ENCODE assay signal across 1 cellular context in the genomic region with DNA sequence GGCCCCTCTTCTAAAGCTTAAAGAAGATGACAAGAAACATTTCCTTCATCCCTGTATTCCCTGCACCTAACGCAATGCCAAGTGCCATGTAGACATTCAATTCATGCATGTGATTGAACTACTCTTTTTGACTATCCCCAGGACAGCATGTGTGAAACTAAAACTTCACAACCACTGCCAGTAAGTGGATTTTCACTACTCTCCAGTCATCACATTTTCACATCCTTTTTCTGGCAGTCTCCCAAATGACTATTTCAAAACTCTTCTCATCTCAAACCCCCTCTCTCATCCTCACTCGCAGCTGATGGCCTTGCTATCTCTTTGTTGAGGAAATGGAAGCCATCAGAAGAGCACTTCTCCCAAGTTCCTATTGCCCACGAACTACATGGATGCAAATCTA.
TF ChIP-seq lines count a peak whose summit lies in the region.

No MANE protein-coding gene starts in this region.

TF ChIP-seq in GM23338, 12 proteins besides CTCF, POLR2A, EP300 and RAD21 (continued from another document):
- TF ChIP-seq, protein P1, sequence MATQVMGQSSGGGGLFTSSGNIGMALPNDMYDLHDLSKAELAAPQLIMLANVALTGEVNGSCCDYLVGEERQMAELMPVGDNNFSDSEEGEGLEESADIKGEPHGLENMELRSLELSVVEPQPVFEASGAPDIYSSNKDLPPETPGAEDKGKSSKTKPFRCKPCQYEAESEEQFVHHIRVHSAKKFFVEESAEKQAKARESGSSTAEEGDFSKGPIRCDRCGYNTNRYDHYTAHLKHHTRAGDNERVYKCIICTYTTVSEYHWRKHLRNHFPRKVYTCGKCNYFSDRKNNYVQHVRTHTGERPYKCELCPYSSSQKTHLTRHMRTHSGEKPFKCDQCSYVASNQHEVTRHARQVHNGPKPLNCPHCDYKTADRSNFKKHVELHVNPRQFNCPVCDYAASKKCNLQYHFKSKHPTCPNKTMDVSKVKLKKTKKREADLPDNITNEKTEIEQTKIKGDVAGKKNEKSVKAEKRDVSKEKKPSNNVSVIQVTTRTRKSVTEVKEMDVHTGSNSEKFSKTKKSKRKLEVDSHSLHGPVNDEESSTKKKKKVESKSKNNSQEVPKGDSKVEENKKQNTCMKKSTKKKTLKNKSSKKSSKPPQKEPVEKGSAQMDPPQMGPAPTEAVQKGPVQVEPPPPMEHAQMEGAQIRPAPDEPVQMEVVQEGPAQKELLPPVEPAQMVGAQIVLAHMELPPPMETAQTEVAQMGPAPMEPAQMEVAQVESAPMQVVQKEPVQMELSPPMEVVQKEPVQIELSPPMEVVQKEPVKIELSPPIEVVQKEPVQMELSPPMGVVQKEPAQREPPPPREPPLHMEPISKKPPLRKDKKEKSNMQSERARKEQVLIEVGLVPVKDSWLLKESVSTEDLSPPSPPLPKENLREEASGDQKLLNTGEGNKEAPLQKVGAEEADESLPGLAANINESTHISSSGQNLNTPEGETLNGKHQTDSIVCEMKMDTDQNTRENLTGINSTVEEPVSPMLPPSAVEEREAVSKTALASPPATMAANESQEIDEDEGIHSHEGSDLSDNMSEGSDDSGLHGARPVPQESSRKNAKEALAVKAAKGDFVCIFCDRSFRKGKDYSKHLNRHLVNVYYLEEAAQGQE (IDR thresholded peaks at IDR 0.05; ENCODE audit: unreplicated experiment) = no peak
- TF ChIP-seq NANOG (IDR thresholded peaks at IDR 0.05; ENCODE audit: borderline replicate concordance) (no peak), POLR2AphosphoS5 (IDR thresholded peaks at IDR 0.05; ENCODE audit: low read depth) (no peak)
- TF ChIP-seq, protein P2, sequence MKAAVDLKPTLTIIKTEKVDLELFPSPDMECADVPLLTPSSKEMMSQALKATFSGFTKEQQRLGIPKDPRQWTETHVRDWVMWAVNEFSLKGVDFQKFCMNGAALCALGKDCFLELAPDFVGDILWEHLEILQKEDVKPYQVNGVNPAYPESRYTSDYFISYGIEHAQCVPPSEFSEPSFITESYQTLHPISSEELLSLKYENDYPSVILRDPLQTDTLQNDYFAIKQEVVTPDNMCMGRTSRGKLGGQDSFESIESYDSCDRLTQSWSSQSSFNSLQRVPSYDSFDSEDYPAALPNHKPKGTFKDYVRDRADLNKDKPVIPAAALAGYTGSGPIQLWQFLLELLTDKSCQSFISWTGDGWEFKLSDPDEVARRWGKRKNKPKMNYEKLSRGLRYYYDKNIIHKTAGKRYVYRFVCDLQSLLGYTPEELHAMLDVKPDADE (IDR thresholded peaks at IDR 0.05) = no peak
TF ChIP-seq in GM23338: peak in this region for 0.
